ENCODE assay signal across 18 cellular contexts in the genomic region with DNA sequence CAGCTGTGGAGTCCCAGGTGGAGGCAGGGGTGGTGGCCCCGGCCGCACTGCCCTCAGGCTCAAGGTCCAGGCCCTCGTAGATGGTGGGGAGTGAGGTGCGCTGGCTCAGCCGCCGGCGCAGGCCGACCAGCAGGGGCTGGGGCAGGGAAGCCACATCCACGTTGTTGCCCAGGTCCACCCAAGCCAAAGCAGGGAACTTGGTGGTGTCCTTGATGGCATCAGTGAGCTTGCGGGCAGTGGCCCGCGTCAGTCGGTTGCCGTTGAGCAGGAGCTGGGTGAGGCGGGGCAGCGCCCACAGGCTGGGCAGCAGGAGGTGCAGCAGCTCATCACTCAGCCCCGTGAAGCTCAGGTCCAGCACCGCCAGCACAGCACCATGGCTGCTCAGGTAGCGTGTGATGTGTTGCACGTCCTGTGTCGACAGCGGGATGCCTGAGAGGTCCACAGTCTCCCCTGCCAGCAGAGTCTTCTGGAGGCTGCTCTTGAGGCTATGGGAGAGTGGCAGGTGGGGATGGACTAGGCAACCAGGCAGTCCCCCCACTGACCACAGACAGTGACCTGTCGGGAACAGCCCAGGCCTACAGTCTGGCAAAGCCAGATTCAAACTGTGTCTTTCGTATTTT.
"Had no signal": no experiment of that assay in that cellular context is flagged by ENCODE, and none has a peak within 500 bp of the region (broad histone marks: within the 10 kb centered on the region; RNA-seq: fewer than 3 reads in every experiment).

No MANE protein-coding gene starts in this region.

- H3K4me3 ChIP-seq: dorsolateral prefrontal cortex, hepatocyte, left lung, mucosa of descending colon, psoas muscle, skin epidermis, thyroid gland had no signal

- FAIRE-seq: frontal cortex had no signal

- DNase-seq: effector CD4-positive, alpha-beta T cell; head of caudate nucleus; left cardiac atrium; left lung; mesenchymal stem cell; mucosa of descending colon; naive B cell; psoas muscle; stimulated activated CD4-positive, alpha-beta T cell treated with anti-CD3 and anti-CD28 coated beads, Interleukin-15, amount 100 ng/mL, for 24 hours; stimulated activated CD4-positive, alpha-beta T cell treated with anti-CD3 and anti-CD28 coated beads, Interleukin-2, amount 100 ng/mL, for 48 hours; stimulated activated naive CD4-positive, alpha-beta T cell; stimulated activated naive CD8-positive, alpha-beta T cell treated with anti-CD3 and anti-CD28 coated beads, Interleukin-15, amount 100 ng/mL, for 72 hours; trophoblast cell had no signal

- H3K4me2 ChIP-seq: hepatocyte had no signal

- H3K9me3 ChIP-seq: left lung, mucosa of descending colon, psoas muscle, thyroid gland had no signal

- H3K4me1 ChIP-seq: psoas muscle had no signal

- H3K27me3 ChIP-seq: dorsolateral prefrontal cortex, hepatocyte, left lung, thyroid gland had no signal

- H3K27ac ChIP-seq: hepatocyte, left lung, psoas muscle had no signal
